8 cellular contexts compared by ENCODE assay signal in genomic region chr6:35496851-35497570, GRCh38. TPM values are rescaled to one million over a fixed set of nuclear protein-coding genes. Genes with fewer than 3 reads are reported as not detected.
DNase-seq lines count a peak whose midpoint lies in the region; ATAC-seq and TF ChIP-seq lines count a peak whose summit lies in the region.

TEAD3 (minus strand) TSS chr6:35497079.

- intact Hi-C loops in left colon (cut with DNase I, micrococcal nuclease) = no loop called here

- H3K27ac ChIP-seq in HL-60 (replicated peaks) (peak within 1 kb of the TSS; percentile 53; the same call in 1 of the 2 replicates), WERI-Rb-1 (peak within 1 kb of the TSS; percentile 89)

- no peaks in the 10 kb centered on the region for H3K9me3 ChIP-seq in WERI-Rb-1 (ENCODE audit: severe bottlenecking)

- no peak within 1 kb of the TSS for H3K27ac Mint-ChIP-seq in central memory CD8-positive, alpha-beta T cell (ENCODE audit: low read depth)

- no peak for TF ChIP-seq CTCF in HL-60 (IDR thresholded peaks at IDR 0.05; ENCODE audit: insufficient read depth, low read length)
- peak; percentile 34 for TF ChIP-seq CTCF in WERI-Rb-1 (IDR thresholded peaks at IDR 0.05; ENCODE audit: low read depth, low read length)

- H3K4me3 ChIP-seq in HL-60 (replicated peaks; ENCODE audit: insufficient read depth, low read length) = peak within 1 kb of the TSS; percentile 42
- peak within 1 kb of the TSS; percentile 61 for H3K4me3 ChIP-seq in WERI-Rb-1 (ENCODE audit: low read depth, low read length)

- H3K36me3 Mint-ChIP-seq in central memory CD8-positive, alpha-beta T cell (ENCODE audit: insufficient read depth) = no peaks in the 10 kb centered on the region

- no peaks in the 10 kb centered on the region for H3K9me3 Mint-ChIP-seq in central memory CD8-positive, alpha-beta T cell

- H3K27me3 ChIP-seq in HL-60 (ENCODE audit: insufficient read depth, poor library complexity, severe bottlenecking) (no peaks in the 10 kb centered on the region), WERI-Rb-1 (ENCODE audit: insufficient read depth, low read depth, severe bottlenecking) (no peaks in the 10 kb centered on the region)

- H3K36me3 ChIP-seq in WERI-Rb-1 = peaks cover 41% of the 10 kb centered on the region

- DNase-seq in GM03348 (ENCODE audit: low spot score) = peak; percentile 98
- DNase-seq in HL-60 (ENCODE audit: low read depth in 1 of 2, low spot score in 1 of 2) = peak in 1 of 2 experiments; percentile 41
- peak; percentile 85 for DNase-seq in WERI-Rb-1
- DNase-seq in central memory CD8-positive, alpha-beta T cell (ENCODE audit: low spot score in 2 of 2) = peak in 1 of 2 donors; percentile 17
- DNase-seq in left colon = peak; percentile 67 to 71
- peak in 2 of 3 experiments; percentile 20 to 49 for DNase-seq in stimulated activated CD4-positive, alpha-beta T cell treated with anti-CD3 and anti-CD28 coated beads, TNF-alpha, amount 100 ng/mL, for 4 hours (ENCODE audit: low read depth in 3 of 3)
- no peak for DNase-seq in DMS79 treated with DMSO at 0.1 percent for 48 hours (lab: John Stamatoyannopoulos, UW)
- no peak for DNase-seq in COR-L47 (lab: John Stamatoyannopoulos, UW)

- ATAC-seq in central memory CD8-positive, alpha-beta T cell (replicated peaks; ENCODE audit: extremely low read depth, poor library complexity, severe bottlenecking) = peak; percentile 35
- ATAC-seq in left colon = peak; percentile 69

- peak within 1 kb of the TSS; percentile 73 for H3K4me3 Mint-ChIP-seq in central memory CD8-positive, alpha-beta T cell

- H3K27me3 Mint-ChIP-seq in central memory CD8-positive, alpha-beta T cell = peaks cover 34% of the 10 kb centered on the region

- H3K4me1 Mint-ChIP-seq in central memory CD8-positive, alpha-beta T cell = peaks cover 24% of the 10 kb centered on the region

RNA-seq across cellular contexts. Expression of gene TEAD3, which starts in this region (rescaled TPM):
- total RNA-seq in left colon = 10 to 100 TPM; 25.5 to 32.1 TPM

Comparison
In these comparisons a context has a peak if more than half of its experiments do, and no peak if none do; other contexts are left out.
1. DNase-seq: peak in GM03348 (single experiment), WERI-Rb-1 (single experiment), left colon (2 of 2) and stimulated activated CD4-positive, alpha-beta T cell treated with anti-CD3 and anti-CD28 coated beads, TNF-alpha, amount 100 ng/mL, for 4 hours (2 of 3); none in DMS79 treated with DMSO at 0.1 percent for 48 hours (single experiment) and COR-L47 (single experiment).